8 cellular contexts compared by ENCODE assay signal in genomic region chr1:17119076-17119743, GRCh38. TPM values are rescaled to one million over a fixed set of nuclear protein-coding genes. Genes with fewer than 3 reads are reported as not detected.
A peak's percentile ranks its signal among the peaks of the same experiment; 100 is the strongest.
DNase-seq lines count a peak whose midpoint lies in the region; ATAC-seq and TF ChIP-seq lines count a peak whose summit lies in the region.

Gene PADI2 (minus strand): TSS chr1:17119451. CDS start chr1:17119371, 80 bp downstream.

- intact Hi-C loops in activated B cell treated with CpG ODN at 0.5 μM for 24 hours (cut with micrococcal nuclease), result loop anchor here (1.0 kb wide), 1 partner anchor 65 kb away; the partner anchor contains the start of gene SDHB

- peak within 1 kb of the TSS; percentile 35 for H3K27ac Mint-ChIP-seq in activated B cell treated with CpG ODN at 0.5 μM for 24 hours
- no peak within 1 kb of the TSS for H3K27ac Mint-ChIP-seq in central memory CD8-positive, alpha-beta T cell (ENCODE audit: low read depth)

- peak; percentile 79 for DNase-seq in 8988T
- DNase-seq in NCI-H1105 (lab: John Stamatoyannopoulos, UW), result peak; percentile 85
- DNase-seq in activated B cell treated with CpG ODN at 0.5 μM for 24 hours, result peak; percentile 69
- no peak for DNase-seq in central memory CD8-positive, alpha-beta T cell (ENCODE audit: low spot score in 2 of 2)
- DNase-seq in kidney tubule cell (ENCODE audit: low spot score), result peak; percentile 78
- peak in 3 of 4 experiments; percentile 23 to 62 (median 42) for DNase-seq in stimulated activated CD4-positive, alpha-beta T cell treated with anti-CD3 and anti-CD28 coated beads, Interleukin-1b, Interleukin-23, amount 100 ng/mL, for 24 hours (ENCODE audit: low read depth in 4 of 4, low spot score in 1 of 4)

- no peak for TF ChIP-seq CTCF in activated B cell treated with CpG ODN at 0.5 μM for 24 hours (IDR thresholded peaks at IDR 0.05)

- H3K9me3 Mint-ChIP-seq in activated B cell treated with CpG ODN at 0.5 μM for 24 hours, result no peaks in the 10 kb centered on the region
- no peaks in the 10 kb centered on the region for H3K9me3 Mint-ChIP-seq in central memory CD8-positive, alpha-beta T cell

- peaks cover 13% of the 10 kb centered on the region for H3K27me3 Mint-ChIP-seq in activated B cell treated with CpG ODN at 0.5 μM for 24 hours
- H3K27me3 Mint-ChIP-seq in central memory CD8-positive, alpha-beta T cell, result peaks cover 92% of the 10 kb centered on the region

- ATAC-seq in GM19025 (IDR thresholded peaks at IDR 0.05; ENCODE audit: low read depth, unreplicated experiment), result peak; percentile 75
- ATAC-seq in activated B cell treated with CpG ODN at 0.5 μM for 24 hours (ENCODE audit: low read depth), result peak; percentile 87
- no peak for ATAC-seq in central memory CD8-positive, alpha-beta T cell (replicated peaks; ENCODE audit: extremely low read depth, poor library complexity, severe bottlenecking)
- no peak for ATAC-seq in HG02973 (IDR thresholded peaks at IDR 0.05; ENCODE audit: unreplicated experiment)

- H3K4me1 Mint-ChIP-seq in activated B cell treated with CpG ODN at 0.5 μM for 24 hours, result peaks cover 34% of the 10 kb centered on the region
- H3K4me1 Mint-ChIP-seq in central memory CD8-positive, alpha-beta T cell, result peaks cover 10% of the 10 kb centered on the region

- POLR2A ChIA-PET in activated B cell treated with CpG ODN at 0.5 μM for 24 hours (lab: Charles Lee), result interaction anchor here (1.0 to 1.3 kb wide), 2 partner anchors 9 to 116 kb away, joined by 4 read pairs; no protein-coding TSS in a partner anchor

- H3K4me3 Mint-ChIP-seq in activated B cell treated with CpG ODN at 0.5 μM for 24 hours, result peak within 1 kb of the TSS; percentile 79
- H3K4me3 Mint-ChIP-seq in central memory CD8-positive, alpha-beta T cell, result peak within 1 kb of the TSS; percentile 44

- no peaks in the 10 kb centered on the region for H3K36me3 Mint-ChIP-seq in activated B cell treated with CpG ODN at 0.5 μM for 24 hours (ENCODE audit: low read depth)
- peaks cover 4% of the 10 kb centered on the region for H3K36me3 Mint-ChIP-seq in central memory CD8-positive, alpha-beta T cell (ENCODE audit: insufficient read depth)

- CTCF ChIA-PET in activated B cell treated with CpG ODN at 0.5 μM for 24 hours (lab: Charles Lee), result no interaction called here

RNA-seq across cellular contexts. Expression of gene PADI2, which starts in this region (rescaled TPM):
- total RNA-seq in activated B cell treated with CpG ODN at 0.5 μM for 24 hours, result 7.2 and 9.9 TPM in 2 replicates

Comparison
In these comparisons a context has a peak if more than half of its experiments do, and no peak if none do; other contexts are left out.
1. DNase-seq: peak in 8988T (single experiment), NCI-H1105 (single experiment), activated B cell treated with CpG ODN at 0.5 μM for 24 hours (single experiment), kidney tubule cell (single experiment) and stimulated activated CD4-positive, alpha-beta T cell treated with anti-CD3 and anti-CD28 coated beads, Interleukin-1b, Interleukin-23, amount 100 ng/mL, for 24 hours (3 of 4); none in central memory CD8-positive, alpha-beta T cell (0 of 2).
2. ATAC-seq: peak in GM19025 (single experiment) and activated B cell treated with CpG ODN at 0.5 μM for 24 hours (single experiment); none in central memory CD8-positive, alpha-beta T cell (single experiment) and HG02973 (single experiment).